Comparison of ENCODE assay signal across 9 cellular contexts in genomic region chr19:17779281-17779930, GRCh38. TPM values are rescaled to one million over a fixed set of nuclear protein-coding genes. Genes with fewer than 3 reads are reported as not detected.
A peak's percentile ranks its signal among the peaks of the same experiment; 100 is the strongest.
DNase-seq lines count a peak whose midpoint lies in the region; TF ChIP-seq lines count a peak whose summit lies in the region.
"Had no signal": no experiment of that assay in that cellular context is flagged by ENCODE, and none has a peak within 500 bp of the region (broad histone marks: within the 10 kb centered on the region; RNA-seq: fewer than 3 reads in every experiment).

No MANE protein-coding gene starts in this region.

- peak overlapping the region; percentile 2 for H3K9ac ChIP-seq in iPS-18a (ENCODE audit: low read length)

- H3K4me3 Mint-ChIP-seq in activated CD4-positive, alpha-beta T cell treated with anti-CD3 and anti-CD28 coated beads, Interleukin-2, amount 10 ng/mL, durations not matched to agents 24 days and 14 days: no peak overlapping the region

- no peaks in the 10 kb centered on the region for H3K27me3 ChIP-seq in iPS-18a (ENCODE audit: control insufficient read depth, insufficient read depth, low read length)
- peaks cover 0 to 77% of the 10 kb centered on the region in 2 donors for H3K27me3 ChIP-seq in tibial artery
- H3K27me3 ChIP-seq in vagina: no peaks in the 10 kb centered on the region

- H3K36me3 Mint-ChIP-seq in activated CD4-positive, alpha-beta T cell treated with anti-CD3 and anti-CD28 coated beads, Interleukin-2, amount 10 ng/mL, durations not matched to agents 24 days and 14 days (ENCODE audit: low read depth): peaks cover 53% of the 10 kb centered on the region

- peak overlapping the region; percentile 73 for H3K27ac Mint-ChIP-seq in activated CD4-positive, alpha-beta T cell treated with anti-CD3 and anti-CD28 coated beads, Interleukin-2, amount 10 ng/mL, durations not matched to agents 24 days and 14 days

- no peaks in the 10 kb centered on the region for H3K27me3 Mint-ChIP-seq in activated CD4-positive, alpha-beta T cell treated with anti-CD3 and anti-CD28 coated beads, Interleukin-2, amount 10 ng/mL, durations not matched to agents 24 days and 14 days

- H3K4me3 ChIP-seq in iPS-18a (ENCODE audit: low read length) (peak overlapping the region; percentile 70), tibial artery (no peak overlapping the region), vagina (no peak overlapping the region)

- no peak for TF ChIP-seq POLR2A in vagina (IDR thresholded peaks at IDR 0.05)

- H3K4me1 Mint-ChIP-seq in activated CD4-positive, alpha-beta T cell treated with anti-CD3 and anti-CD28 coated beads, Interleukin-2, amount 10 ng/mL, durations not matched to agents 24 days and 14 days: peaks cover 18% of the 10 kb centered on the region

- intact Hi-C loops in activated CD4-positive, alpha-beta T cell treated with anti-CD3 and anti-CD28 coated beads, Interleukin-2, amount 10 ng/mL, durations not matched to agents 24 days and 14 days (cut with micrococcal nuclease): loop anchor here (5.0 kb wide), 1 partner anchor 57 kb away; no protein-coding TSS in a partner anchor
- intact Hi-C loops in tibial artery (cut with DNase I; ENCODE audit: low total_unique reads): no loop called here
- intact Hi-C loops in vagina (cut with DNase I): no loop called here

- no peaks in the 10 kb centered on the region for H3K9me3 ChIP-seq in iPS-18a (ENCODE audit: control insufficient read depth, low read depth, low read length)
- H3K9me3 ChIP-seq in tibial artery: no peaks in the 10 kb centered on the region
- no peaks in the 10 kb centered on the region for H3K9me3 ChIP-seq in vagina

- H3K4me1 ChIP-seq in iPS-18a (ENCODE audit: control insufficient read depth, low read depth, low read length) (no peaks in the 10 kb centered on the region), tibial artery (peaks cover 0 to 17% (median 9%) of the 10 kb centered on the region in 4 donors), vagina (peaks cover 12% of the 10 kb centered on the region)

- H3K36me3 ChIP-seq in iPS-18a (ENCODE audit: control insufficient read depth, low read depth, low read length) (no peaks in the 10 kb centered on the region), tibial artery (no peaks in the 10 kb centered on the region), vagina (no peaks in the 10 kb centered on the region)

- no peaks in the 10 kb centered on the region for H3K9me3 Mint-ChIP-seq in activated CD4-positive, alpha-beta T cell treated with anti-CD3 and anti-CD28 coated beads, Interleukin-2, amount 10 ng/mL, durations not matched to agents 24 days and 14 days

- no peak overlapping the region for H3K27ac ChIP-seq in iPS-18a (ENCODE audit: low read length)
- H3K27ac ChIP-seq in tibial artery: no peak overlapping the region
- H3K27ac ChIP-seq in vagina: no peak overlapping the region

- TF ChIP-seq CTCF in tibial artery (IDR thresholded peaks at IDR 0.05): no peak
- TF ChIP-seq CTCF in vagina (IDR thresholded peaks at IDR 0.05): no peak

- DNase-seq in activated CD4-positive, alpha-beta T cell treated with anti-CD3 and anti-CD28 coated beads, Interleukin-2, amount 10 ng/mL, durations not matched to agents 24 days and 14 days: peak; percentile 53
- no peak for DNase-seq in activated CD4-positive, alpha-beta T cell treated with anti-CD3 and anti-CD28 coated beads, Interleukin-2, amount 50 U/mL, for 48 hours
- DNase-seq in amygdala (lab: John Stamatoyannopoulos, UW) (peak in 33 of 56 donors; percentile 7 to 68 (median 31)), tibial artery (peak; percentile 58 to 70), vagina (ENCODE audit: extremely low spot score in 2 of 2) (no peak), activated gamma-delta T cell treated with Interleukin-2 at 50 U/mL for 16 hours (no peak)
- no peak for DNase-seq in central memory CD4-positive, alpha-beta T cell

RNA-seq across cellular contexts. Expression of gene B3GNT3, which starts 15.5 kb away (rescaled TPM):
- not detected in 2 replicates for total RNA-seq in activated CD4-positive, alpha-beta T cell treated with anti-CD3 and anti-CD28 coated beads, Interleukin-2, amount 10 ng/mL, durations not matched to agents 24 days and 14 days
- 1.5 TPM for total RNA-seq in vagina
- total RNA-seq: lung microvascular endothelial cell had no signal

RNA-seq across cellular contexts. Expression of gene FCHO1, which starts 28.1 kb away (rescaled TPM):
- 91.9 and 96.2 TPM in 2 replicates for total RNA-seq in activated CD4-positive, alpha-beta T cell treated with anti-CD3 and anti-CD28 coated beads, Interleukin-2, amount 10 ng/mL, durations not matched to agents 24 days and 14 days
- total RNA-seq in vagina: 12.3 TPM

RNA-seq across cellular contexts. Expression of gene INSL3, which starts 41.9 kb away (rescaled TPM):
- total RNA-seq in activated CD4-positive, alpha-beta T cell treated with anti-CD3 and anti-CD28 coated beads, Interleukin-2, amount 10 ng/mL, durations not matched to agents 24 days and 14 days: 5.9 and 8.7 TPM in 2 replicates
- total RNA-seq in vagina: not detected
- total RNA-seq: lung microvascular endothelial cell had no signal

Comparison
In these comparisons a context has a peak if more than half of its experiments do, and no peak if none do; other contexts are left out.
1. DNase-seq: peak in activated CD4-positive, alpha-beta T cell treated with anti-CD3 and anti-CD28 coated beads, Interleukin-2, amount 10 ng/mL, durations not matched to agents 24 days and 14 days (single experiment), amygdala (33 of 56) and tibial artery (2 of 2); none in activated CD4-positive, alpha-beta T cell treated with anti-CD3 and anti-CD28 coated beads, Interleukin-2, amount 50 U/mL, for 48 hours (0 of 2), central memory CD4-positive, alpha-beta T cell (single experiment), vagina (0 of 2) and activated gamma-delta T cell treated with Interleukin-2 at 50 U/mL for 16 hours (single experiment).